Comparison of ENCODE assay signal across 8 cellular contexts in the genomic region with DNA sequence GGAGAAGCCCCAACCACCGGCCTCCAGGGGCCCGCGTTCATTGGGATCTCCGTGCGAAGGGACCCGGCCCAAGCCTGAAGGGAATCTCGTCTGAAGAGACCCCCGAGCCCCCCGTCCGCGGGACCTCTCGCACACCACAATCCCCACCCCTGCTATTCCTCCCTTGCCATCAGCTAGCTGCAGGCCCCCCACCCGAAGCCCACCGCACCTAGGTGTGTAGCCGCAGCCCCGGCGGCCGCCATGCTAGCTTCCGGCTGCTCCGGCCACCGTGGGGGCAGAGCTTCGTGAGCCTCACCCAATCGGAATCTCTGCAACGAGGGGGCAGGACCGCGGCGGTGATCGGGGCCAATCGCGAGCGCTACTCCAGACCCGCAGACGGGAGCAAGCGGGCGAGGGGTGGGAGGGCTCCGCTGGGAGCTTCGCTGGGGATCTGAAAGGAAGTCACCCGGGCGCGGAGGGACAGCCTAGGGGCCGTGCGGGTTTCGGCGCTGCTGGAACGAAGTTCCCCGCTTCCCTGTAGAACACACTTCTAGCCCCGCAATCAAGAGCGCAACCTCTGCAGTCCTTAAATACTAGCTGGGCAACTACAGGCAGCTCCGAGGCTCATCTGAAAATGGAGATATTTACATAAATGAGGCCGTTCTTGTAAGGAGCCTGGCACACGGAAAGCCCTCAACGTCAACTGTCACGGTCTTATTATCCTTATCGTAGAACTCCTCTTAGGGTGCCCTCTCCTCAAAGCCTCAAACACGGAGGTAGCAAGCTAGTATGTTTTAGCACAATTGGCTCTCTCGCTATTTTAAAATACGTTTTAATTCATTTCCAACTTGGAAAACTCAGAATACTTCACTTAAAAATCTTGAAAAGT. TPM values are rescaled to one million over a fixed set of nuclear protein-coding genes. Genes with fewer than 3 reads are reported as not detected.
DNase-seq lines count a peak whose midpoint lies in the region; ATAC-seq, FAIRE-seq and TF ChIP-seq lines count a peak whose summit lies in the region.

A gene (minus strand): TSS at position 270 of the 868 bp plus-strand sequence. CDS start 28 bp downstream, at position 242.

- no peak for TF ChIP-seq CTCF in fibroblast of the aortic adventitia (IDR thresholded peaks at IDR 0.05; ENCODE audit: insufficient read depth, low read length)
- TF ChIP-seq CTCF in nephron (IDR thresholded peaks at IDR 0.05; ENCODE audit: unreplicated experiment in 3 of 3), result no peak

- H3K9me3 Mint-ChIP-seq in nephron, result no peaks in the 10 kb centered on the region

- H3K36me3 Mint-ChIP-seq in nephron (ENCODE audit: low read depth), result peaks cover 18% of the 10 kb centered on the region

- peak within 1 kb of the TSS; percentile 94 to 99 (median 97) for H3K4me3 Mint-ChIP-seq in nephron

- H3K4me1 Mint-ChIP-seq in nephron, result peaks cover 27% of the 10 kb centered on the region

- DNase-seq in EL, result peak; percentile 95
- DNase-seq in H54 (ENCODE audit: insufficient read length, low spot score), result peak; percentile 99
- peak; percentile 91 for DNase-seq in M059J (ENCODE audit: low read depth)
- peak; percentile 82 for DNase-seq in SHP77 treated with DMSO at 0.1 percent for 48 hours (lab: John Stamatoyannopoulos, UW)
- peak; percentile 97 for DNase-seq in activated effector memory CD4-positive, alpha-beta T cell treated with anti-CD3 and anti-CD28 coated beads, Interleukin-2, amount 50 U/mL, for 16 hours
- DNase-seq in fibroblast of the aortic adventitia (ENCODE audit: low read depth), result peak; percentile 81
- peak; percentile 95 for DNase-seq in stimulated activated naive CD8-positive, alpha-beta T cell treated with anti-CD3 and anti-CD28 coated beads, Interleukin-15, Interleukin-2, amounts not matched to agents 100 U/mL and 50 U/mL, for 24 hours

- peak within 1 kb of the TSS; percentile 99 for H3K4me3 ChIP-seq in fibroblast of the aortic adventitia (ENCODE audit: low read depth, low read length)

- peak; percentile 92 for TF ChIP-seq POLR2A in H54 (IDR thresholded peaks at IDR 0.05; ENCODE audit: low read depth, low read length)

- H3K27ac Mint-ChIP-seq in nephron, result peak within 1 kb of the TSS; percentile 45 to 73 (median 66)

- FAIRE-seq in H54 (lab: Jason Lieb, UNC), result no peak

- peak; percentile 98 for ATAC-seq in stimulated activated naive CD8-positive, alpha-beta T cell treated with anti-CD3 and anti-CD28 coated beads, Interleukin-15, Interleukin-2, amounts not matched to agents 100 U/mL and 50 U/mL, for 24 hours

- H3K27me3 Mint-ChIP-seq in nephron (ENCODE audit: low read depth), result no peaks in the 10 kb centered on the region

RNA-seq across cellular contexts. Expression of the gene that starts here (rescaled TPM):
- total RNA-seq in M059J (2014; rRNA removed; shearing (Covaris generic)), result 112 and 119 TPM in 2 replicates
- 15.8 and 26.9 TPM in 2 replicates for total RNA-seq in fibroblast of the aortic adventitia (ENCODE audit: low replicate concordance)

Comparison
In these comparisons a context has a peak if more than half of its experiments do, and no peak if none do; other contexts are left out.
1. Peak in every context shown above with its lines: DNase-seq, ATAC-seq and H3K4me3 ChIP-seq.